In the genomic region with DNA sequence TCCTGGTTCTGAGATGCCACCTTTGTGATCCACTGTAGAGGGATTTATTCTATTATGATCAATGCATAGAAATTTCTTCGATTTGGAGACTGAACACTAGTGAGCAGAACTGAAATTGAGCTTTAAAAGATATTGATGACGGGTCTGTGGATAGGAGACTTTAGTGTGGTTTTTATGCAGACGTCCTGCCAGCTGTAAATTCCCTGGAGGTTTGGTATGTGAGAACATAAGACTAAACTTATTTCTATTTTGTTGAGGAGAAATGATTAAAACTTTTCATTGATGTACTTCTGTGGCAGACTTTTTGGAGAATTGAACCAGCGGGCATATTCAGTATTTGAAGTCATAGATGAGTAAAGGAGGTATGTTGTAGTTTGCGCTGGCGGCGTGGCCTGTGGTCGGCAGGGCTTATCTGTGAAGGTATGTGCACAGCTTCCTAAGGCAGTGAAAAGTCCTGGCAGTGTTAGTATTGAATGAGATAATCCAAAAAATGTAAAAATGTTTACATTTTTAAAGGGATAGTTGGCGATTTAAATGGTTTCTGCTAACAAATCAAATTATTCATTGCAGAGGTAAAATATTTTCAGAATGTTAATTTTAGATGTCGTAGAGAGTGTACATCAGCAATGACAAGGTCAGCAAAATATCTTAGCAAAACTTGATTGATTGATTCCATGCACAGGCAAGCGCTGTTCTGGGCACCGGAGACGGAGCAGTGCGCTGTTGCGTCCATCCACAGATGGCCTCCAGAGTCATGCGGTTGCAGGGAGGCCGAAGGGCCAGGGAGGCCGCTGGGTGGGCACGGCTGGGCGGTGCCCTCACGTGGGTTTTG, we compare ENCODE assay signal across 10 cellular contexts. TPM values are rescaled to one million over a fixed set of nuclear protein-coding genes. Genes with fewer than 3 reads are reported as not detected.
A peak's percentile ranks its signal among the peaks of the same experiment; 100 is the strongest.
DNase-seq lines count a peak whose midpoint lies in the region; ATAC-seq and TF ChIP-seq lines count a peak whose summit lies in the region.
"Had no signal": no experiment of that assay in that cellular context is flagged by ENCODE, and none has a peak within 500 bp of the region (broad histone marks: within the 10 kb centered on the region; RNA-seq: fewer than 3 reads in every experiment).

No MANE protein-coding gene starts in this region.

- intact Hi-C loops in spleen (cut with DNase I; ENCODE audit: low total_unique reads): no loop called here

- DNase-seq in activated CD4-positive, alpha-beta T cell treated with anti-CD3 and anti-CD28 coated beads, Interleukin-2, amount 10 ng/mL, durations not matched to agents 7 days and 5 days: no peak
- DNase-seq in activated CD4-positive, alpha-beta T cell treated with anti-CD3 and anti-CD28 coated beads for 48 hours: no peak
- DNase-seq in fibroblast of the aortic adventitia (ENCODE audit: low read depth): peak; percentile 77
- DNase-seq in spleen: peak; percentile 65
- no peak for DNase-seq in NCI-H748 treated with DMSO at 0.1 percent for 48 hours (lab: John Stamatoyannopoulos, UW)
- no peak for DNase-seq in Ammon's horn (ENCODE audit: low spot score)
- DNase-seq: NCI-H187; stimulated activated naive CD4-positive, alpha-beta T cell treated with Interleukin-2 at 50 U/mL for 16 hours had no signal

- H3K27ac Mint-ChIP-seq in activated CD4-positive, alpha-beta T cell treated with anti-CD3 and anti-CD28 coated beads, Interleukin-2, amount 10 ng/mL, durations not matched to agents 7 days and 5 days: peak overlapping the region; percentile 11
- H3K27ac Mint-ChIP-seq in activated naive CD8-positive, alpha-beta T cell: peak overlapping the region; percentile 41

- ATAC-seq in GM19467 (IDR thresholded peaks at IDR 0.05; ENCODE audit: unreplicated experiment): no peak

- CTCF ChIA-PET in activated CD4-positive, alpha-beta T cell treated with anti-CD3 and anti-CD28 coated beads, Interleukin-2, amount 10 ng/mL, durations not matched to agents 7 days and 5 days (lab: Charles Lee): no interaction called here

- H3K36me3 ChIP-seq in spleen: peaks cover 0 to 29% (median 12%) of the 10 kb centered on the region in 6 donors

- no peaks in the 10 kb centered on the region for H3K9me3 Mint-ChIP-seq in activated CD4-positive, alpha-beta T cell treated with anti-CD3 and anti-CD28 coated beads, Interleukin-2, amount 10 ng/mL, durations not matched to agents 7 days and 5 days
- H3K9me3 Mint-ChIP-seq in activated naive CD8-positive, alpha-beta T cell (ENCODE audit: low read depth): no peaks in the 10 kb centered on the region

- POLR2A ChIA-PET in activated CD4-positive, alpha-beta T cell treated with anti-CD3 and anti-CD28 coated beads, Interleukin-2, amount 10 ng/mL, durations not matched to agents 7 days and 5 days (lab: Charles Lee): no interaction called here

- peaks cover 32 to 85% (median 72%) of the 10 kb centered on the region in 6 donors for H3K4me1 ChIP-seq in spleen

- H3K27me3 Mint-ChIP-seq in activated CD4-positive, alpha-beta T cell treated with anti-CD3 and anti-CD28 coated beads, Interleukin-2, amount 10 ng/mL, durations not matched to agents 7 days and 5 days: no peaks in the 10 kb centered on the region
- no peaks in the 10 kb centered on the region for H3K27me3 Mint-ChIP-seq in activated naive CD8-positive, alpha-beta T cell

- TF ChIP-seq POLR2A in spleen (IDR thresholded peaks at IDR 0.05): no peak

- peaks cover 79% of the 10 kb centered on the region for H3K4me1 Mint-ChIP-seq in activated CD4-positive, alpha-beta T cell treated with anti-CD3 and anti-CD28 coated beads, Interleukin-2, amount 10 ng/mL, durations not matched to agents 7 days and 5 days
- peaks cover 77% of the 10 kb centered on the region for H3K4me1 Mint-ChIP-seq in activated naive CD8-positive, alpha-beta T cell (ENCODE audit: low read depth)

- H3K27me3 ChIP-seq in spleen (replicated peaks in 1 of 7): no peaks in the 10 kb centered on the region

- no peak for TF ChIP-seq CTCF in fibroblast of the aortic adventitia (IDR thresholded peaks at IDR 0.05; ENCODE audit: insufficient read depth, low read length)
- no peak for TF ChIP-seq CTCF in spleen (IDR thresholded peaks at IDR 0.05 in 8 of 11, conservative IDR thresholded peaks at IDR 0.05 in 3 of 11)

- no peak overlapping the region for H3K4me3 Mint-ChIP-seq in activated CD4-positive, alpha-beta T cell treated with anti-CD3 and anti-CD28 coated beads, Interleukin-2, amount 10 ng/mL, durations not matched to agents 7 days and 5 days
- no peak overlapping the region for H3K4me3 Mint-ChIP-seq in activated naive CD8-positive, alpha-beta T cell

- no peaks in the 10 kb centered on the region for H3K9me3 ChIP-seq in spleen

- H3K4me3 ChIP-seq in fibroblast of the aortic adventitia (ENCODE audit: low read depth, low read length) (peak overlapping the region; percentile 50), spleen (no peak overlapping the region)

- 85 to 93% (median 87%) methylated on average over 20 to 21 of the region's 21 CpGs for WGBS in spleen, 5 donors

- H3K27ac ChIP-seq in spleen: peak overlapping the region in 7 of 8 donors; percentile 2 to 75 (median 65)

- peaks cover 29% of the 10 kb centered on the region for H3K36me3 Mint-ChIP-seq in activated CD4-positive, alpha-beta T cell treated with anti-CD3 and anti-CD28 coated beads, Interleukin-2, amount 10 ng/mL, durations not matched to agents 7 days and 5 days (ENCODE audit: low read depth)
- H3K36me3 Mint-ChIP-seq in activated naive CD8-positive, alpha-beta T cell: no peaks in the 10 kb centered on the region

RNA-seq across cellular contexts. Expression of gene TENT4A, which starts 20.4 kb away (rescaled TPM):
- 10 to 100 TPM; 37.4 to 41.9 TPM for total RNA-seq in activated CD4-positive, alpha-beta T cell treated with anti-CD3 and anti-CD28 coated beads, Interleukin-2, amount 10 ng/mL, durations not matched to agents 7 days and 5 days
- total RNA-seq in fibroblast of the aortic adventitia (ENCODE audit: low replicate concordance) (13.2 and 21.4 TPM in 2 replicates), spleen (10 to 100 TPM; 26.3 to 44.8 (median 37.0) TPM)
- polyA plus RNA-seq in spleen: 10 to 100 TPM in 2 of 3 donors, 1 to 10 TPM in 1; 7.1 to 16.5 (median 12.9) TPM

Comparison
In these comparisons a context has a peak if more than half of its experiments do, and no peak if none do; other contexts are left out.
1. DNase-seq: peak in fibroblast of the aortic adventitia (single experiment) and spleen (single experiment); none in activated CD4-positive, alpha-beta T cell treated with anti-CD3 and anti-CD28 coated beads, Interleukin-2, amount 10 ng/mL, durations not matched to agents 7 days and 5 days (single experiment), activated CD4-positive, alpha-beta T cell treated with anti-CD3 and anti-CD28 coated beads for 48 hours (single experiment), NCI-H748 treated with DMSO at 0.1 percent for 48 hours (single experiment) and Ammon's horn (single experiment).